ENCODE assay signal across 11 cellular contexts in genomic region chr15:81087121-81087520, GRCh38.
"Had no signal": no experiment of that assay in that cellular context is flagged by ENCODE, and none has a peak within 500 bp of the region (broad histone marks: within the 10 kb centered on the region; RNA-seq: fewer than 3 reads in every experiment).

No MANE protein-coding gene starts in this region.

- H3K4me3 ChIP-seq: mucosa of descending colon, psoas muscle, tibial nerve had no signal

- DNase-seq: activated T-cell treated with anti-CD3 and anti-CD28 coated beads, Interleukin-2, amount 50 U/mL, for 1 hour; anterior cingulate cortex; mucosa of descending colon; natural killer cell; occipital lobe; psoas muscle; stimulated activated CD4-positive, alpha-beta T cell treated with anti-CD3 and anti-CD28 coated beads, Interleukin-2, amount 100 ng/mL, for 24 hours; stimulated activated naive B cell treated with anti-CD40 and anti-IgM and Interleukin-4, amounts not matched to agents 10 μg/mL and 1 μg/mL and 100 μg/mL, for 72 hours had no signal

- ATAC-seq: activated naive CD4-positive, alpha-beta T cell treated with anti-CD3 and anti-CD28 coated beads, Interleukin-2, amount 50 U/mL, for 72 hours; mucosa of descending colon; psoas muscle; sciatic nerve; stimulated activated naive B cell treated with anti-CD40 and anti-IgM and Interleukin-4, amounts not matched to agents 10 μg/mL and 1 μg/mL and 100 μg/mL, for 72 hours had no signal
